In the genomic region with DNA sequence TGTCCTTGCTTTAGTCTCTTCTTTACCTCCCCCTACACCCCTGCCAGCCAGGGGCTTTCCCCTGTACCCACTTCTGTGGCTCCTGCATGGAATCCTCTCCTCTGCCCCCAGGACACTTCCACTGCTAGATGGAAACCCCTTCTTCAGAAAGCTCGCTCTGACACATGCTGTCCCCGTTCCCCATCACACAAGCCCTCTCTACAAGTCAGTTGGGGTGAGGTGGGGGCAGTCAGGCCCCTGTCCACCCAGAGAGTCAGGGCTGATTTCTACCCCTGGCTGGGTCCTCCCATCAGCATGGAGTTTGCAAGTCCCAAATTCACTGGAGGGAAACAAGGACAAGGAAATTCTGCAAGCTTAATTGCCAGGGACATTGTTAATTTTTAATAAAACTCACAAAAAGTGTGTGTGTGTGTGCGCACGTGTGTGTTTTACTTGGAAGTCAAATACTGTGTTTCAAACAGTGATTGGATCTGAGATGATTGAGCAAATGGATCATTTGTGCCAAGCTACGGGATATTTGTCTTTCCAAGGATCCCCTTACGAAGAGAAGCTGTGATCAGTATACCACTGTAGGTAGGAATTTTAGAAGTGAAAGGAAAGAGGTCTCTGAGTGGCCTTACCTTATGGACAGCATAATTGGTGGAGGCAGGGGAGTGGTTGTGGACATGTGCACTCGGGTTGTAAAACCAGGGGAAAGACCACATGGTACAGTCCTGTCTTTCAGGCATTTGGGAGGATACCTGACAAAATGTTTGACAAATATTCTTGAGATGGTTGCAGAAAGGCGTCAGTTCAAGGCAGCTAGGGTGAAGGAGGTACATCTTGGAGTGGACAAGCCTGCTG, we compare ENCODE assay signal across 10 cellular contexts. TPM values are rescaled to one million over a fixed set of nuclear protein-coding genes. Genes with fewer than 3 reads are reported as not detected.
DNase-seq lines count a peak whose midpoint lies in the region; ATAC-seq and TF ChIP-seq lines count a peak whose summit lies in the region.
"Had no signal": no experiment of that assay in that cellular context is flagged by ENCODE, and none has a peak within 500 bp of the region (broad histone marks: within the 10 kb centered on the region; RNA-seq: fewer than 3 reads in every experiment).

No MANE protein-coding gene starts in this region.

- CTCF ChIA-PET in HEK293 (lab: Yijun Ruan, JAX) = interaction anchor here (0.6 to 2.4 kb wide), 8 partner anchors 44 to 483 kb away, joined by 3 to 9 read pairs (median 5); no protein-coding TSS in a partner anchor
- CTCF ChIA-PET in activated CD8-positive, alpha-beta T cell treated with anti-CD3 and anti-CD28 coated beads, Interleukin-2, amount 10 ng/mL, durations not matched to agents 7 days and 5 days (lab: Charles Lee) = no interaction called here

- no peaks in the 10 kb centered on the region for H3K36me3 Mint-ChIP-seq in activated T-helper 17 cell treated with anti-CD3 and anti-CD28 coated beads, Interleukin-2, amount 50 U/mL, for 72 hours (ENCODE audit: low read depth)
- no peaks in the 10 kb centered on the region for H3K36me3 Mint-ChIP-seq in immature natural killer cell
- H3K36me3 Mint-ChIP-seq in activated CD8-positive, alpha-beta T cell treated with anti-CD3 and anti-CD28 coated beads, Interleukin-2, amount 10 ng/mL, durations not matched to agents 7 days and 5 days (ENCODE audit: low read depth) = no peaks in the 10 kb centered on the region

- peak overlapping the region; percentile 89 for H3K4me3 ChIP-seq in HEK293 (ENCODE audit: low read depth, low read length)
- H3K4me3 ChIP-seq in psoas muscle = peak overlapping the region; percentile 86

- POLR2A ChIA-PET in HEK293 (lab: Yijun Ruan, JAX) = interaction anchor here (0.6 to 4.1 kb wide), 3 partner anchors 11 to 67 kb away, joined by 3 to 76 read pairs (median 29); no protein-coding TSS in a partner anchor
- POLR2A ChIA-PET in activated CD8-positive, alpha-beta T cell treated with anti-CD3 and anti-CD28 coated beads, Interleukin-2, amount 10 ng/mL, durations not matched to agents 7 days and 5 days (lab: Charles Lee) = no interaction called here

- no peak overlapping the region for H3K27ac Mint-ChIP-seq in activated T-helper 17 cell treated with anti-CD3 and anti-CD28 coated beads, Interleukin-2, amount 50 U/mL, for 72 hours
- H3K27ac Mint-ChIP-seq in immature natural killer cell = no peak overlapping the region
- no peak overlapping the region for H3K27ac Mint-ChIP-seq in activated CD8-positive, alpha-beta T cell treated with anti-CD3 and anti-CD28 coated beads, Interleukin-2, amount 10 ng/mL, durations not matched to agents 7 days and 5 days

- peaks cover 11% of the 10 kb centered on the region for H3K4me1 Mint-ChIP-seq in activated T-helper 17 cell treated with anti-CD3 and anti-CD28 coated beads, Interleukin-2, amount 50 U/mL, for 72 hours
- peaks cover 11 to 12% of the 10 kb centered on the region in 2 donors for H3K4me1 Mint-ChIP-seq in immature natural killer cell
- peaks cover 10% of the 10 kb centered on the region for H3K4me1 Mint-ChIP-seq in activated CD8-positive, alpha-beta T cell treated with anti-CD3 and anti-CD28 coated beads, Interleukin-2, amount 10 ng/mL, durations not matched to agents 7 days and 5 days (ENCODE audit: low read depth)

- no peak for DNase-seq in immature natural killer cell
- no peak for DNase-seq in psoas muscle
- no peak for DNase-seq in activated CD8-positive, alpha-beta T cell treated with anti-CD3 and anti-CD28 coated beads, Interleukin-2, amount 10 ng/mL, durations not matched to agents 7 days and 5 days
- no peak for DNase-seq in GM10266 (ENCODE audit: extremely low spot score)
- DNase-seq in GM20000 (ENCODE audit: low spot score) = no peak
- DNase-seq: NCI-H187 treated with DMSO at 0.1 percent for 48 hours had no signal

- no peak for TF ChIP-seq CTCF in HEK293 (tag by site-specific recombination; IDR thresholded peaks at IDR 0.05)
- TF ChIP-seq CTCF in psoas muscle (IDR thresholded peaks at IDR 0.05) = no peak
- TF ChIP-seq CTCF in GM10266 (IDR thresholded peaks at IDR 0.05; ENCODE audit: control insufficient read depth, insufficient read depth, low read depth, missing control alignments) = no peak
- TF ChIP-seq CTCF in GM20000 (IDR thresholded peaks at IDR 0.05; ENCODE audit: extremely low read depth, missing control alignments) = no peak

- ATAC-seq in activated T-helper 17 cell treated with anti-CD3 and anti-CD28 coated beads, Interleukin-2, amount 50 U/mL, for 72 hours (replicated peaks) = no peak
- ATAC-seq in psoas muscle (no peak), GM21619 (IDR thresholded peaks at IDR 0.05; ENCODE audit: unreplicated experiment) (no peak)
- ATAC-seq in activated CD8-positive, alpha-beta T cell treated with anti-CD3 and anti-CD28 coated beads, Interleukin-2, amount 10 ng/mL, durations not matched to agents 7 days and 5 days = no peak

- H3K36me3 ChIP-seq in HEK293 (ENCODE audit: control insufficient read depth in 2 of 2, insufficient read depth in 1 of 2, low read length in 2 of 2) (peaks cover 0 to 6% of the 10 kb centered on the region in 2 experiments; a peak in 1 of 3 replicates), psoas muscle (ENCODE audit: insufficient read depth in 1 of 2, low read depth in 1 of 2) (peaks cover 0 to 10% of the 10 kb centered on the region in 2 donors)

- peaks cover 2% of the 10 kb centered on the region; the same call in 1 of the 2 replicates for H3K4me1 ChIP-seq in HEK293 (ENCODE audit: control insufficient read depth, insufficient read depth, low read length)
- peaks cover 34% of the 10 kb centered on the region for H3K4me1 ChIP-seq in psoas muscle

- H3K27me3 Mint-ChIP-seq in activated T-helper 17 cell treated with anti-CD3 and anti-CD28 coated beads, Interleukin-2, amount 50 U/mL, for 72 hours = peaks cover 17% of the 10 kb centered on the region
- H3K27me3 Mint-ChIP-seq in immature natural killer cell (ENCODE audit: low read depth in 3 of 3) = peaks cover 4 to 20% (median 11%) of the 10 kb centered on the region in 3 donors
- H3K27me3 Mint-ChIP-seq in activated CD8-positive, alpha-beta T cell treated with anti-CD3 and anti-CD28 coated beads, Interleukin-2, amount 10 ng/mL, durations not matched to agents 7 days and 5 days (ENCODE audit: low read depth) = peaks cover 57% of the 10 kb centered on the region

- H3K9me3 Mint-ChIP-seq in activated T-helper 17 cell treated with anti-CD3 and anti-CD28 coated beads, Interleukin-2, amount 50 U/mL, for 72 hours = no peaks in the 10 kb centered on the region
- H3K9me3 Mint-ChIP-seq in immature natural killer cell = no peaks in the 10 kb centered on the region
- no peaks in the 10 kb centered on the region for H3K9me3 Mint-ChIP-seq in activated CD8-positive, alpha-beta T cell treated with anti-CD3 and anti-CD28 coated beads, Interleukin-2, amount 10 ng/mL, durations not matched to agents 7 days and 5 days (ENCODE audit: insufficient read depth)

- H3K9me3 ChIP-seq in HEK293 (ENCODE audit: control insufficient read depth, insufficient read depth, low read depth, low read length) = no peaks in the 10 kb centered on the region
- H3K9me3 ChIP-seq in psoas muscle = no peaks in the 10 kb centered on the region
- H3K9me3 ChIP-seq: thoracic aorta had no signal

- intact Hi-C loops in psoas muscle (cut with DNase I) = loop anchor here (5.0 kb wide), 2 partner anchors 97 to 163 kb away; no protein-coding TSS in a partner anchor

- H3K4me3 Mint-ChIP-seq in activated T-helper 17 cell treated with anti-CD3 and anti-CD28 coated beads, Interleukin-2, amount 50 U/mL, for 72 hours = peak overlapping the region; percentile 77
- H3K4me3 Mint-ChIP-seq in immature natural killer cell = peak overlapping the region; percentile 30 to 73 (median 72)
- H3K4me3 Mint-ChIP-seq in activated CD8-positive, alpha-beta T cell treated with anti-CD3 and anti-CD28 coated beads, Interleukin-2, amount 10 ng/mL, durations not matched to agents 7 days and 5 days = no peak overlapping the region

- 86 to 95% (median 92%) methylated on average over 8 of the region's 8 CpGs for WGBS in psoas muscle, 3 donors

- no peaks in the 10 kb centered on the region for H3K27me3 ChIP-seq in psoas muscle (ENCODE audit: insufficient read depth in 3 of 3, low read length in 2 of 3)

- H3K27ac ChIP-seq in HEK293 (ENCODE audit: extremely low read depth, low read depth, low read length) (no peak overlapping the region; the same call in 1 of the 2 replicates), psoas muscle (peak overlapping the region; percentile 93)

TF ChIP-seq in HEK293, 187 proteins besides CTCF, POLR2A, EP300 and RAD21:
- TF ChIP-seq, protein P1, sequence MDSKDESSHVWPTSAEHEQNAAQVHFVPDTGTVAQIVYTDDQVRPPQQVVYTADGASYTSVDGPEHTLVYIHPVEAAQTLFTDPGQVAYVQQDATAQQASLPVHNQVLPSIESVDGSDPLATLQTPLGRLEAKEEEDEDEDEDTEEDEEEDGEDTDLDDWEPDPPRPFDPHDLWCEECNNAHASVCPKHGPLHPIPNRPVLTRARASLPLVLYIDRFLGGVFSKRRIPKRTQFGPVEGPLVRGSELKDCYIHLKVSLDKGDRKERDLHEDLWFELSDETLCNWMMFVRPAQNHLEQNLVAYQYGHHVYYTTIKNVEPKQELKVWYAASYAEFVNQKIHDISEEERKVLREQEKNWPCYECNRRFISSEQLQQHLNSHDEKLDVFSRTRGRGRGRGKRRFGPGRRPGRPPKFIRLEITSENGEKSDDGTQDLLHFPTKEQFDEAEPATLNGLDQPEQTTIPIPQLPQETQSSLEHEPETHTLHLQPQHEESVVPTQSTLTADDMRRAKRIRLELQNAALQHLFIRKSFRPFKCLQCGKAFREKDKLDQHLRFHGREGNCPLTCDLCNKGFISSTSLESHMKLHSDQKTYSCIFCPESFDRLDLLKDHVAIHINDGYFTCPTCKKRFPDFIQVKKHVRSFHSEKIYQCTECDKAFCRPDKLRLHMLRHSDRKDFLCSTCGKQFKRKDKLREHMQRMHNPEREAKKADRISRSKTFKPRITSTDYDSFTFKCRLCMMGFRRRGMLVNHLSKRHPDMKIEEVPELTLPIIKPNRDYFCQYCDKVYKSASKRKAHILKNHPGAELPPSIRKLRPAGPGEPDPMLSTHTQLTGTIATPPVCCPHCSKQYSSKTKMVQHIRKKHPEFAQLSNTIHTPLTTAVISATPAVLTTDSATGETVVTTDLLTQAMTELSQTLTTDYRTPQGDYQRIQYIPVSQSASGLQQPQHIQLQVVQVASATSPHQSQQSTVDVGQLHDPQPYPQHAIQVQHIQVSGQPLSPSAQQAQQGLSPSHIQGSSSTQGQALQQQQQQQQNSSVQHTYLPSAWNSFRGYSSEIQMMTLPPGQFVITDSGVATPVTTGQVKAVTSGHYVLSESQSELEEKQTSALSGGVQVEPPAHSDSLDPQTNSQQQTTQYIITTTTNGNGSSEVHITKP (tag by site-specific recombination; IDR thresholded peaks at IDR 0.05) = peak; percentile 53
- TF ChIP-seq ZNF146 (tag by site-specific recombination; IDR thresholded peaks at IDR 0.05) = no peak

RNA-seq across cellular contexts. Expression of a gene that starts 1.5 kb away (rescaled TPM):
- not detected for total RNA-seq in activated T-helper 17 cell treated with anti-CD3 and anti-CD28 coated beads, Interleukin-2, amount 50 U/mL, for 72 hours
- not detected for polyA plus RNA-seq in immature natural killer cell
- 10 to 100 TPM; 16.5 to 36.6 (median 29.6) TPM for total RNA-seq in psoas muscle
- polyA plus RNA-seq in psoas muscle = 1 to 10 TPM; 4.0 to 6.1 (median 5.1) TPM
- total RNA-seq in activated CD8-positive, alpha-beta T cell treated with anti-CD3 and anti-CD28 coated beads, Interleukin-2, amount 10 ng/mL, durations not matched to agents 7 days and 5 days = not detected

Comparison
In these comparisons a context has a peak if more than half of its experiments do, and no peak if none do; other contexts are left out.
1. RNA of a gene that starts 1.5 kb away (total RNA-seq): 16.5 to 36.6 TPM in psoas muscle; not detected in activated T-helper 17 cell treated with anti-CD3 and anti-CD28 coated beads, Interleukin-2, amount 50 U/mL, for 72 hours and not detected in activated CD8-positive, alpha-beta T cell treated with anti-CD3 and anti-CD28 coated beads, Interleukin-2, amount 10 ng/mL, durations not matched to agents 7 days and 5 days; every median in the first group is over 10 times any median in the second.